ENCODE assay signal across 15 cellular contexts in the genomic region with DNA sequence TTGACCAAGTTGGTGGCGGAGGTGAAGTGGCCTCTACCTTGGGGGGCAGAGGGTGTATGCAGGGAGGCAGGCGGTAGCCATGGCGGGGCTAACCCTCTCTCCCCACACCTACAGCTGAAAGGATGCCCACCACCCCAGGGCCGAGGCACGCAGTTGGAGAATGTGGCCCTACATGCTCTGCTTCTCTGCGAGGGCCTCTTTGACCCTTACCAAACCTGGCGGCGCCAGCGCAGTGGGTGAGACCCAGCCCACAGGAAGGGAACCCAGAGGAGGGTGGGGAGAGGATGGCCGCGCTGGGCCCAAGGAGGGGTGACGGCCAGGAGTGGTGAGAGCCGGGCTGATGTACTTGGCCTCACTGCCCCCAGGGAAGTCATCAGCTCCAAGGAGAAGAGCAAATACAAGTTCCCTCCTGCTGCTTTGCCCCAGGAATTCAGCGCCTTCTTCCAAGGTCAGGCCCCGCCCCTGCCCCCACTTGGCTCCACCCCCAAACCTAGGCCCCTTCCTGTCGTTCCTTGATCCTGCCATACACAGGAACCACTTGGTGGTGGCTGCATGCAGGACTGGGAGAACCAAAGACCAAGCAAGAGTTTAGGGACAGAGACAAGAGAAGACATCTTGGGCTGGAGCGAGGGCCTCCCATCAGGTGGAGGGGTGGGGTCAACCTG. TPM values are rescaled to one million over a fixed set of nuclear protein-coding genes. Genes with fewer than 3 reads are reported as not detected.
DNase-seq lines count a peak whose midpoint lies in the region; ATAC-seq, FAIRE-seq and TF ChIP-seq lines count a peak whose summit lies in the region.
"Had no signal": no experiment of that assay in that cellular context is flagged by ENCODE, and none has a peak within 500 bp of the region (broad histone marks: within the 10 kb centered on the region; RNA-seq: fewer than 3 reads in every experiment).

No MANE protein-coding gene starts in this region.

- POLR2A ChIA-PET in activated CD4-positive, alpha-beta T cell treated with anti-CD3 and anti-CD28 coated beads for 36 hours (lab: Charles Lee) = no interaction called here
- POLR2A ChIA-PET in GM12878 (lab: Charles Lee) = interaction anchor here (1.0 kb wide), 1 partner anchor 10 kb away, joined by 5 read pairs; the partner anchor contains the start of gene NBEAL2

- no peak for TF ChIP-seq RAD21 in GM12878 (IDR thresholded peaks at IDR 0.05; ENCODE audit: insufficient read depth, low read depth, low read length)

- ATAC-seq in activated CD4-positive, alpha-beta T cell treated with anti-CD3 and anti-CD28 coated beads for 36 hours = no peak
- no peak for ATAC-seq in GM12878
- ATAC-seq: left lobe of liver had no signal

- DNase-seq in activated CD4-positive, alpha-beta T cell treated with anti-CD3 and anti-CD28 coated beads for 36 hours = no peak
- no peak for DNase-seq in activated CD4-positive, alpha-beta T cell treated with anti-CD3 and anti-CD28 coated beads for 1 hour
- no peak for DNase-seq in GM12878 (ENCODE audit: low read depth, low spot score)
- no peak for DNase-seq in NCI-H1105 (lab: John Stamatoyannopoulos, UW)
- no peak for DNase-seq in GOT3 (lab: John Stamatoyannopoulos, UW)
- no peak for DNase-seq in HPDE6-E6E7 (ENCODE audit: extremely low spot score)
- DNase-seq: Caco-2, dermis blood vessel endothelial cell, SHP77 treated with DMSO at 0.1 percent for 48 hours, tibial artery had no signal

- SMC1A ChIA-PET in GM12878 (lab: Charles Lee; ENCODE audit: uncharacterized antibody, unreplicated experiment) = interaction anchor here (0.7 to 1.1 kb wide), 3 partner anchors 8 to 45 kb away, joined by 3 read pairs; no protein-coding TSS in a partner anchor

- H2AFZ ChIP-seq in GM12878 (ENCODE audit: control insufficient read depth, low read depth, low read length) = no peak overlapping the region
- H2AFZ ChIP-seq: hepatocyte had no signal

- TF ChIP-seq CTCF in GM12878 (IDR thresholded peaks at IDR 0.05 in 2 of 3, conservative IDR thresholded peaks at IDR 0.05 in 1 of 3; ENCODE audit: control insufficient read depth in 2 of 3, extremely low read depth in 1 of 3, insufficient read depth in 1 of 3, low read depth in 3 of 3, low read length in 3 of 3) = no peak
- no peak for TF ChIP-seq CTCF in neutrophil (IDR thresholded peaks at IDR 0.05)

- peaks cover 11% of the 10 kb centered on the region for H3K36me3 Mint-ChIP-seq in activated CD4-positive, alpha-beta T cell treated with anti-CD3 and anti-CD28 coated beads for 36 hours (ENCODE audit: low read depth)

- peaks cover 57% of the 10 kb centered on the region for H3K36me3 ChIP-seq in KOPT-K1 (ENCODE audit: insufficient read depth, low read length)
- peaks cover 11 to 16% of the 10 kb centered on the region in 2 experiments; a peak in 3 of 4 replicates for H3K36me3 ChIP-seq in GM12878 (ENCODE audit: control insufficient read depth in 2 of 2, insufficient read depth in 2 of 2, low read length in 1 of 2)
- H3K36me3 ChIP-seq in neutrophil = peaks cover 61% of the 10 kb centered on the region

- peaks cover 55% of the 10 kb centered on the region for H3K4me1 Mint-ChIP-seq in activated CD4-positive, alpha-beta T cell treated with anti-CD3 and anti-CD28 coated beads for 36 hours

- CTCF ChIA-PET in activated CD4-positive, alpha-beta T cell treated with anti-CD3 and anti-CD28 coated beads for 36 hours (lab: Charles Lee) = no interaction called here
- CTCF ChIA-PET in GM12878 (lab: Yijun Ruan, JAX) = interaction anchor here (1.5 kb wide), 1 partner anchor 80 kb away, joined by 4 read pairs; no protein-coding TSS in a partner anchor

- TF ChIP-seq POLR2A in GM12878 (IDR thresholded peaks at IDR 0.05; ENCODE audit: low read depth, low read length) = no peak

- peak overlapping the region; percentile 95 for H3K27ac Mint-ChIP-seq in activated CD4-positive, alpha-beta T cell treated with anti-CD3 and anti-CD28 coated beads for 36 hours

- no peak for TF ChIP-seq EP300 in GM12878 (IDR thresholded peaks at IDR 0.05; ENCODE audit: borderline replicate concordance in 1 of 2, control insufficient read depth in 1 of 2, low read depth in 2 of 2, low read length in 2 of 2)

- peak overlapping the region; percentile 77 for H3K4me3 Mint-ChIP-seq in activated CD4-positive, alpha-beta T cell treated with anti-CD3 and anti-CD28 coated beads for 36 hours

- in situ Hi-C loops in GM12878 (cut with MboI) = no loop called here

- H3K27me3 ChIP-seq in GM12878 (replicated peaks in 1 of 2; ENCODE audit: control insufficient read depth in 2 of 2, insufficient read depth in 2 of 2, low read length in 1 of 2) = no peaks in the 10 kb centered on the region
- H3K27me3 ChIP-seq in neutrophil = no peaks in the 10 kb centered on the region
- H3K27me3 ChIP-seq: hepatocyte, tibial artery had no signal

- H3K27ac ChIP-seq in KOPT-K1 (ENCODE audit: low read depth, low read length, poor library complexity, severe bottlenecking) (peak overlapping the region; percentile 91), GM12878 (ENCODE audit: control insufficient read depth, insufficient read depth) (peak overlapping the region; percentile 98), neutrophil (peak overlapping the region; percentile 98)
- H3K27ac ChIP-seq: hepatocyte, tibial artery had no signal

- no peaks in the 10 kb centered on the region for H3K9me3 ChIP-seq in KOPT-K1 (ENCODE audit: insufficient read depth, low read length, poor library complexity, severe bottlenecking)
- no peaks in the 10 kb centered on the region for H3K9me3 ChIP-seq in GM12878 (replicated peaks; ENCODE audit: control insufficient read depth, insufficient read depth, low read length)
- H3K9me3 ChIP-seq in neutrophil = no peaks in the 10 kb centered on the region
- H3K9me3 ChIP-seq: Caco-2, tibial artery had no signal

- H3K4me3 ChIP-seq in GM12878 (no peak overlapping the region), neutrophil (ENCODE audit: low read depth in 1 of 2, low read length in 1 of 2) (peak overlapping the region; percentile 86 to 95)
- H3K4me3 ChIP-seq: hepatocyte, tibial artery had no signal

- peaks cover 45% of the 10 kb centered on the region for H3K79me2 ChIP-seq in GM12878 (ENCODE audit: control insufficient read depth, insufficient read depth, low read length)

- H3K27me3 Mint-ChIP-seq in activated CD4-positive, alpha-beta T cell treated with anti-CD3 and anti-CD28 coated beads for 36 hours = no peaks in the 10 kb centered on the region

- H4K20me1 ChIP-seq in GM12878 (ENCODE audit: control insufficient read depth, insufficient read depth) = no peaks in the 10 kb centered on the region

- peak overlapping the region; percentile 99; the same call in 1 of the 2 replicates for H3K4me2 ChIP-seq in GM12878 (ENCODE audit: control insufficient read depth, insufficient read depth)
- H3K4me2 ChIP-seq: hepatocyte had no signal

- no peak for FAIRE-seq in GM12878 (lab: Jason Lieb, UNC)
- FAIRE-seq: G401.6 had no signal

- no TSS peak for BruUV-seq in GM12878 (replicated peaks; lab: Mats Ljungman, UMichigan)

- H3K9me3 Mint-ChIP-seq in activated CD4-positive, alpha-beta T cell treated with anti-CD3 and anti-CD28 coated beads for 36 hours (ENCODE audit: low read depth) = no peaks in the 10 kb centered on the region

- H3K9ac ChIP-seq in GM12878 (ENCODE audit: control insufficient read depth, insufficient read depth, low read length) = no peak overlapping the region

- intact Hi-C loops in activated CD4-positive, alpha-beta T cell treated with anti-CD3 and anti-CD28 coated beads for 36 hours (cut with DNase I, micrococcal nuclease) = loop anchor here in 1 of 2 experiments (5.0 kb wide), 1 partner anchor 37 kb away; no protein-coding TSS in a partner anchor
- intact Hi-C loops in GM12878 (cut with micrococcal nuclease; ENCODE audit: unreplicated experiment) = no loop called here

- WGBS in GM12878 (ENCODE audit: insufficient coverage, insufficient replicate concordance, low lambda C conversion rate, missing lambda C conversion rate) = 92% methylated on average over 17 of the region's 17 CpGs

- RAD21 ChIA-PET in GM12878 (lab: Charles Lee; ENCODE audit: unreplicated experiment) = interaction anchor here (1.4 kb wide), 2 partner anchors 31 to 36 kb away, joined by 3 to 4 read pairs; no protein-coding TSS in a partner anchor

- peaks cover 62% of the 10 kb centered on the region for H3K4me1 ChIP-seq in GM12878 (ENCODE audit: control insufficient read depth, insufficient read depth, low read length)
- peaks cover 93 to 95% of the 10 kb centered on the region in 2 experiments for H3K4me1 ChIP-seq in neutrophil (ENCODE audit: control insufficient read depth in 1 of 2, insufficient read depth in 1 of 2, low read depth in 1 of 2, low read length in 1 of 2)

RNA-seq across cellular contexts. Expression of gene NBEAL2, which starts 9.8 kb away (rescaled TPM):
- total RNA-seq in activated CD4-positive, alpha-beta T cell treated with anti-CD3 and anti-CD28 coated beads for 36 hours = 10 to 100 TPM; 83.4 to 84.9 TPM
- total RNA-seq in GM12878 (2013; cell fraction: nucleolus; rRNA removed) = 152 and 168 TPM in 2 replicates
- total RNA-seq in GM12878 (2014; rRNA removed) (47.2 and 52.0 TPM in 2 replicates), GM12878 (2014; rRNA removed; fragmentation: Illumina TruSeq; extraction: Trizol) (19.7 and 21.8 TPM in 2 replicates), GM12878 (2021) (106 and 127 TPM in 2 replicates)
- polyA plus RNA-seq in GM12878 (2011; ENCODE audit: low read depth) = 27.1 TPM
- polyA plus RNA-seq in GM12878 (2011; rRNA removed) (17.1 and 29.0 TPM in 2 replicates), GM12878 (2014; fragmentation: Illumina TruSeq; extraction: Trizol) (16.4 and 41.4 TPM in 2 replicates), GM12878 (2014; fragmentation: Nextera tagmentation; extraction: Ambion mirVana) (under 1 TPM; 0.07 to 0.18 TPM), GM12878 (2014; rRNA removed) (96.3 and 110 TPM in 2 replicates), GM12878 (2016; fragmentation: Nextera tagmentation; extraction: Ambion mirVana) (10 to 100 TPM; 22.5 to 29.7 TPM)
- polyA plus RNA-seq in GM12878 (2011; cell fraction: cytosol; rRNA removed) = 39.5 and 52.6 TPM in 2 replicates
- 940 and 1,024 TPM in 2 replicates for polyA plus RNA-seq in GM12878 (2011; cell fraction: nucleus; rRNA removed)
- 62.9 and 78.4 TPM in 2 replicates for polyA plus RNA-seq in GM12878 (2012)
- 21.7 and 46.1 TPM in 2 replicates for polyA minus RNA-seq in GM12878 (2011; rRNA and poly(A)+ RNA removed)
- polyA minus RNA-seq in GM12878 (2011; cell fraction: cytosol; rRNA and poly(A)+ RNA removed) = 21.8 and 25.3 TPM in 2 replicates
- 95.1 and 139 TPM in 2 replicates for polyA minus RNA-seq in GM12878 (2011; cell fraction: nucleus; rRNA and poly(A)+ RNA removed)

RNA-seq across cellular contexts. Expression of gene CCDC12, which starts 12.7 kb away (rescaled TPM):
- total RNA-seq in activated CD4-positive, alpha-beta T cell treated with anti-CD3 and anti-CD28 coated beads for 36 hours = 10 to 100 TPM; 45.4 to 47.8 TPM
- total RNA-seq in GM12878 (2013; cell fraction: nucleolus; rRNA removed) = 111 and 121 TPM in 2 replicates
- total RNA-seq in GM12878 (2014; rRNA removed) = 46.9 and 53.0 TPM in 2 replicates
- 67.3 and 72.4 TPM in 2 replicates for total RNA-seq in GM12878 (2014; rRNA removed; fragmentation: Illumina TruSeq; extraction: Trizol)
- total RNA-seq in GM12878 (2021) = 65.8 and 65.9 TPM in 2 replicates
- polyA plus RNA-seq in GM12878 (2011; ENCODE audit: low read depth) = 29.4 TPM
- 31.2 and 45.6 TPM in 2 replicates for polyA plus RNA-seq in GM12878 (2011; rRNA removed)
- 52.2 and 68.0 TPM in 2 replicates for polyA plus RNA-seq in GM12878 (2011; cell fraction: cytosol; rRNA removed)
- polyA plus RNA-seq in GM12878 (2011; cell fraction: nucleus; rRNA removed) = 63.4 and 85.5 TPM in 2 replicates
- 47.7 and 72.7 TPM in 2 replicates for polyA plus RNA-seq in GM12878 (2012)
- 11.2 and 63.3 TPM in 2 replicates for polyA plus RNA-seq in GM12878 (2014; fragmentation: Illumina TruSeq; extraction: Trizol)
- polyA plus RNA-seq in GM12878 (2014; fragmentation: Nextera tagmentation; extraction: Ambion mirVana) = 10 to 100 TPM in 1 of 2 experiments, 1 to 10 TPM in 1; 9.2 to 22.5 TPM
- 59.3 and 67.6 TPM in 2 replicates for polyA plus RNA-seq in GM12878 (2014; rRNA removed)
- polyA plus RNA-seq in GM12878 (2016; fragmentation: Nextera tagmentation; extraction: Ambion mirVana) = 10 to 100 TPM; 83.1 to 91.4 TPM
- 69.5 and 77.8 TPM in 2 replicates for polyA minus RNA-seq in GM12878 (2011; rRNA and poly(A)+ RNA removed)
- polyA minus RNA-seq in GM12878 (2011; cell fraction: cytosol; rRNA and poly(A)+ RNA removed) = 15.6 and 18.2 TPM in 2 replicates
- polyA minus RNA-seq in GM12878 (2011; cell fraction: nucleus; rRNA and poly(A)+ RNA removed) = 64.3 and 144 TPM in 2 replicates
